15 cellular contexts compared by ENCODE assay signal in genomic region chr3:32873491-32874130, GRCh38. TPM values are rescaled to one million over a fixed set of nuclear protein-coding genes. Genes with fewer than 3 reads are reported as not detected.
A peak's percentile ranks its signal among the peaks of the same experiment; 100 is the strongest.
DNase-seq lines count a peak whose midpoint lies in the region; ATAC-seq and TF ChIP-seq lines count a peak whose summit lies in the region.
"Had no signal": no experiment of that assay in that cellular context is flagged by ENCODE, and none has a peak within 500 bp of the region (broad histone marks: within the 10 kb centered on the region; RNA-seq: fewer than 3 reads in every experiment).

No MANE protein-coding gene starts in this region.

- no peak overlapping the region for H3K4me3 ChIP-seq in A673 (ENCODE audit: low read depth, low read length, poor library complexity, severe bottlenecking)
- H3K4me3 ChIP-seq: heart left ventricle had no signal

- H3K27ac ChIP-seq in A673 (ENCODE audit: low read depth, low read length, poor library complexity, severe bottlenecking), result no peak overlapping the region
- H3K27ac ChIP-seq: epithelial cell of prostate, heart left ventricle had no signal

- peak overlapping the region; percentile 86 for H3K27ac Mint-ChIP-seq in WTC11
- H3K27ac Mint-ChIP-seq in effector memory CD8-positive, alpha-beta T cell, result no peak overlapping the region
- H3K27ac Mint-ChIP-seq: activated naive CD4-positive, alpha-beta T cell treated with anti-CD3 and anti-CD28 coated beads for 36 hours; CD8-positive, alpha-beta T cell had no signal

- DNase-seq in NCI-H2029 (lab: John Stamatoyannopoulos, UW) (peak; percentile 26), WTC11 (ENCODE audit: low spot score) (no peak), sciatic nerve (ENCODE audit: low spot score) (no peak), AG08395 (ENCODE audit: low spot score) (no peak), A673 (ENCODE audit: low spot score) (no peak), hippocampal formation (lab: John Stamatoyannopoulos, UW) (no peak)
- no peak for DNase-seq in effector memory CD8-positive, alpha-beta T cell
- DNase-seq: activated naive CD4-positive, alpha-beta T cell treated with anti-CD3 and anti-CD28 coated beads for 36 hours; CD8-positive, alpha-beta T cell; heart left ventricle; NCI-H2227 treated with DMSO at 0.1 percent for 48 hours; Right ventricle myocardium superior had no signal

- no peaks in the 10 kb centered on the region for H3K9me3 ChIP-seq in A673 (ENCODE audit: low read depth, low read length, poor library complexity, severe bottlenecking)
- H3K9me3 ChIP-seq: heart left ventricle had no signal

- H3K9me3 Mint-ChIP-seq in WTC11, result no peaks in the 10 kb centered on the region
- H3K9me3 Mint-ChIP-seq in effector memory CD8-positive, alpha-beta T cell, result no peaks in the 10 kb centered on the region
- H3K9me3 Mint-ChIP-seq: activated naive CD4-positive, alpha-beta T cell treated with anti-CD3 and anti-CD28 coated beads for 36 hours; CD8-positive, alpha-beta T cell had no signal

- no peaks in the 10 kb centered on the region for H3K36me3 ChIP-seq in A673 (ENCODE audit: insufficient read depth, low read length, poor library complexity, severe bottlenecking)
- H3K36me3 ChIP-seq: heart left ventricle had no signal

- H3K4me1 Mint-ChIP-seq in WTC11, result peaks cover 88% of the 10 kb centered on the region
- peaks cover 0 to 3% of the 10 kb centered on the region in 2 donors for H3K4me1 Mint-ChIP-seq in effector memory CD8-positive, alpha-beta T cell (ENCODE audit: low read depth in 2 of 2)

- POLR2A ChIA-PET in WTC11 (lab: Charles Lee), result interaction anchor here (0.5 to 2.6 kb wide), 7 partner anchors 9 to 93 kb away, joined by 3 to 12 read pairs (median 4); no protein-coding TSS in a partner anchor
- POLR2A ChIA-PET in A673 (lab: Charles Lee; ENCODE audit: low non-redundant PET), result no interaction called here

- no peaks in the 10 kb centered on the region for H3K4me1 ChIP-seq in A673 (ENCODE audit: insufficient read depth, low read length, poor library complexity, severe bottlenecking)

- TF ChIP-seq CTCF in GM12874 (IDR thresholded peaks at IDR 0.05; ENCODE audit: insufficient read depth, low read depth, low read length), result peak; percentile 28; the same call in 1 of the 2 replicates
- TF ChIP-seq CTCF in WTC11 (IDR thresholded peaks at IDR 0.05), result no peak
- no peak for TF ChIP-seq CTCF in A673 (conservative IDR thresholded peaks at IDR 0.05; ENCODE audit: low read depth, low read length)

- intact Hi-C loops in sciatic nerve (cut with DNase I), result no loop called here
- intact Hi-C loops in A673 (cut with micrococcal nuclease; ENCODE audit: unreplicated experiment), result no loop called here

- ATAC-seq in WTC11 (no peak), sciatic nerve (peak; percentile 56)
- no peak for ATAC-seq in effector memory CD8-positive, alpha-beta T cell (replicated peaks)
- ATAC-seq: CD8-positive, alpha-beta T cell; heart left ventricle; right cardiac atrium had no signal

- H3K27me3 Mint-ChIP-seq in WTC11 (ENCODE audit: low read depth), result no peaks in the 10 kb centered on the region
- H3K27me3 Mint-ChIP-seq in effector memory CD8-positive, alpha-beta T cell, result peaks cover 4 to 39% of the 10 kb centered on the region in 2 donors

- CTCF ChIA-PET in WTC11 (lab: Charles Lee), result interaction anchor here (0.6 to 2.4 kb wide), 15 partner anchors 9 to 201 kb away, joined by 3 to 9 read pairs (median 4); no protein-coding TSS in a partner anchor
- CTCF ChIA-PET in A673 (lab: Charles Lee), result no interaction called here

- no TSS peak for BruUV-seq in A673 (replicated peaks; lab: Mats Ljungman, UMichigan)

- H3K4me3 Mint-ChIP-seq in WTC11, result no peak overlapping the region
- no peak overlapping the region for H3K4me3 Mint-ChIP-seq in effector memory CD8-positive, alpha-beta T cell
- H3K4me3 Mint-ChIP-seq: activated naive CD4-positive, alpha-beta T cell treated with anti-CD3 and anti-CD28 coated beads for 36 hours; CD8-positive, alpha-beta T cell had no signal

- H3K27me3 ChIP-seq in A673 (replicated peaks; ENCODE audit: insufficient read depth, low read depth, low read length, poor library complexity), result no peaks in the 10 kb centered on the region
- H3K27me3 ChIP-seq: heart left ventricle had no signal

- peaks cover 43% of the 10 kb centered on the region for H3K36me3 Mint-ChIP-seq in WTC11
- no peaks in the 10 kb centered on the region for H3K36me3 Mint-ChIP-seq in effector memory CD8-positive, alpha-beta T cell (ENCODE audit: insufficient read depth)
- H3K36me3 Mint-ChIP-seq: CD8-positive, alpha-beta T cell had no signal

TF ChIP-seq in WTC11, 78 proteins besides CTCF, POLR2A, EP300 and RAD21:
- no peak for TF ChIP-seq ZBTB43 (CRISPR knock-in tag; IDR thresholded peaks at IDR 0.05)
- TF ChIP-seq SP1 (CRISPR knock-in tag; conservative IDR thresholded peaks at IDR 0.05), result no peak
- TF ChIP-seq ARID4B (CRISPR knock-in tag; IDR thresholded peaks at IDR 0.05; ENCODE audit: borderline replicate concordance), result no peak
- TF ChIP-seq FOXJ3 (CRISPR knock-in tag; IDR thresholded peaks at IDR 0.05; ENCODE audit: borderline replicate concordance), result no peak
- no peak for TF ChIP-seq STAT6 (CRISPR knock-in tag; conservative IDR thresholded peaks at IDR 0.05; ENCODE audit: low read depth)
TF ChIP-seq in WTC11: peak in this region for 0.

RNA-seq across cellular contexts. Expression of gene TRIM71, which starts 55.8 kb away (rescaled TPM):
- total RNA-seq in WTC11 (2021) (237 to 274 TPM (median 238 TPM) in 3 replicates), sciatic nerve (0.40 TPM), A673 (2021) (0.30 and 0.39 TPM in 2 replicates)
- total RNA-seq: CD8-positive, alpha-beta T cell; right cardiac atrium; Right ventricle myocardium superior had no signal

Comparison
In these comparisons a context has a peak if more than half of its experiments do, and no peak if none do; other contexts are left out.
1. RNA of gene TRIM71, which starts 55.8 kb away (total RNA-seq): 237 to 274 TPM in WTC11; 0.40 TPM in sciatic nerve (single experiment) and 0.30 to 0.39 TPM in A673; every median in the first group is over 100 times any median in the second.